ENCODE assay signal across 3 cellular contexts in genomic region chr4:74000301-74000700, GRCh38.
TF ChIP-seq lines count a peak whose summit lies in the region.

No MANE protein-coding gene starts in this region.

TF ChIP-seq in A549, 52 proteins besides CTCF, POLR2A, EP300 and RAD21:
- TF ChIP-seq RNF2 (IDR thresholded peaks at IDR 0.05; ENCODE audit: borderline replicate concordance, low read depth) (no peak), ZFP36 (IDR thresholded peaks at IDR 0.05; ENCODE audit: borderline replicate concordance, partially characterized antibody) (no peak), KDM5A (IDR thresholded peaks at IDR 0.05) (no peak), JUNB (IDR thresholded peaks at IDR 0.05) (no peak), RFX5 (IDR thresholded peaks at IDR 0.05) (no peak), ATOH8 (CRISPR knock-in tag; IDR thresholded peaks at IDR 0.05; ENCODE audit: low read depth) (no peak), NR3C1 (IDR thresholded peaks at IDR 0.05) (no peak), MYC (IDR thresholded peaks at IDR 0.05; ENCODE audit: borderline replicate concordance, low read length) (no peak), E2F6 (IDR thresholded peaks at IDR 0.05; ENCODE audit: borderline replicate concordance, low read depth) (no peak), EHMT2 (IDR thresholded peaks at IDR 0.05; ENCODE audit: low read depth) (no peak), ELK1 (IDR thresholded peaks at IDR 0.05; ENCODE audit: low read depth, low read length) (no peak), SMC3 (IDR thresholded peaks at IDR 0.05) (no peak)
TF ChIP-seq in A549: peak in this region for 0.

TF ChIP-seq in HEK293, 187 proteins besides CTCF, POLR2A, EP300 and RAD21:
- peak; percentile 91 for TF ChIP-seq WT1 (tag by site-specific recombination; IDR thresholded peaks at IDR 0.05)
- TF ChIP-seq TCF7L2 (IDR thresholded peaks at IDR 0.05; ENCODE audit: borderline replicate concordance, low read depth, low read length): peak; percentile 51; the same call in 1 of the 2 replicates
- no peak for TF ChIP-seq ZNF658 (tag by site-specific recombination; IDR thresholded peaks at IDR 0.05)

TF ChIP-seq in K562, 482 proteins besides CTCF, POLR2A, EP300 and RAD21:
- TF ChIP-seq TAL1 (IDR thresholded peaks at IDR 0.05): peak; percentile 18; the same call in 1 of the 2 replicates
- no peak for TF ChIP-seq EGR1 (conservative IDR thresholded peaks at IDR 0.05)
- TF ChIP-seq RUNX1 (IDR thresholded peaks at IDR 0.05; ENCODE audit: low read depth): no peak
- peak; percentile 20; the same call in 1 of the 2 replicates for TF ChIP-seq TCF3 (CRISPR knock-in tag; IDR thresholded peaks at IDR 0.05)
- 0 out of 2 replicates have a peak, but pooled peaks have one; percentile 22 for TF ChIP-seq TEAD4 (IDR thresholded peaks at IDR 0.05; ENCODE audit: low read length)
- no peak for TF ChIP-seq TEAD4 (CRISPR knock-in tag; IDR thresholded peaks at IDR 0.05; ENCODE audit: borderline replicate concordance)
- TF ChIP-seq CBFA2T3 (IDR thresholded peaks at IDR 0.05): peak; percentile 53; the same call in 1 of the 2 replicates
